In genomic region chr5:22465616-22466015, GRCh38 we compare ENCODE assay signal across 7 cellular contexts.
"Had no signal": no experiment of that assay in that cellular context is flagged by ENCODE, and none has a peak within 500 bp of the region (broad histone marks: within the 10 kb centered on the region; RNA-seq: fewer than 3 reads in every experiment).

No MANE protein-coding gene starts in this region.

- H3K27ac Mint-ChIP-seq: GM23338 had no signal

- H3K4me3 Mint-ChIP-seq: GM23338 had no signal

- H3K4me1 Mint-ChIP-seq: GM23338 had no signal

- H3K4me1 ChIP-seq: HAP-1 had no signal

- DNase-seq: H7, IMR-90, KG1 had no signal

- ATAC-seq: GM23338, HCT116, K562 had no signal
